1 cellular context compared by ENCODE assay signal in the genomic region with DNA sequence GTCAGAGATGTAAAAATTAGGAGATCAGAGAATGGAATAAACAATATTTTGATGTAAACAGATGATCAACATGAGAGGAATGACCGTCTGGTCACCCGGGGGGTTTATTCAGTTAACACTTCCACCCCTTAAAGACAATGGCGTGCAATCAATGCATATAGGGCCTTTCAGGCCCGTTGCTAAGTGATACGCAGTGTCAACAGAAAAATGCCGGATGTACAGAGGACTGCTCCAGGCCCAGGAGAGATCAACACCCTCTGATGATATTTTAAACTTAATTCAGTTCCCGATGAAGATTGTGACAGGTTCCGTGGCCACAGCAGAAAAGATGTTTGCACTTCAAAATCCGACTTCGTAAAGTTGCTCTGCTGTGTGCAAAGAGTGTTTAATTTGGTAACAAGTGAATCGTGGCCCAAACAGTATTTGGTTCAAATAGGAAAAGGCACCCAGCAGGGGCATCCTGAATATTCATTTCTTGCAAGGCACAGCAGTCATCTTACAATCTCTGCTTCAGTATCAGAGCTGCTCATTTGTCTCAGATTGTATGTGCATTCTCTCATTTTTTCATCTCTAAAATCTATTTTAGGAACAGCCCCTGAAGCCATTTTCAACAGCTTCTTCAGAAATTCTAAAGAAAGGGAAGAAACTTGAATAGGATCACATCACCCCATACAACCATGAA.
TF ChIP-seq lines count a peak whose summit lies in the region.

No MANE protein-coding gene starts in this region.

TF ChIP-seq in GM23338, 12 proteins besides CTCF, POLR2A, EP300 and RAD21:
- TF ChIP-seq, protein P1, sequence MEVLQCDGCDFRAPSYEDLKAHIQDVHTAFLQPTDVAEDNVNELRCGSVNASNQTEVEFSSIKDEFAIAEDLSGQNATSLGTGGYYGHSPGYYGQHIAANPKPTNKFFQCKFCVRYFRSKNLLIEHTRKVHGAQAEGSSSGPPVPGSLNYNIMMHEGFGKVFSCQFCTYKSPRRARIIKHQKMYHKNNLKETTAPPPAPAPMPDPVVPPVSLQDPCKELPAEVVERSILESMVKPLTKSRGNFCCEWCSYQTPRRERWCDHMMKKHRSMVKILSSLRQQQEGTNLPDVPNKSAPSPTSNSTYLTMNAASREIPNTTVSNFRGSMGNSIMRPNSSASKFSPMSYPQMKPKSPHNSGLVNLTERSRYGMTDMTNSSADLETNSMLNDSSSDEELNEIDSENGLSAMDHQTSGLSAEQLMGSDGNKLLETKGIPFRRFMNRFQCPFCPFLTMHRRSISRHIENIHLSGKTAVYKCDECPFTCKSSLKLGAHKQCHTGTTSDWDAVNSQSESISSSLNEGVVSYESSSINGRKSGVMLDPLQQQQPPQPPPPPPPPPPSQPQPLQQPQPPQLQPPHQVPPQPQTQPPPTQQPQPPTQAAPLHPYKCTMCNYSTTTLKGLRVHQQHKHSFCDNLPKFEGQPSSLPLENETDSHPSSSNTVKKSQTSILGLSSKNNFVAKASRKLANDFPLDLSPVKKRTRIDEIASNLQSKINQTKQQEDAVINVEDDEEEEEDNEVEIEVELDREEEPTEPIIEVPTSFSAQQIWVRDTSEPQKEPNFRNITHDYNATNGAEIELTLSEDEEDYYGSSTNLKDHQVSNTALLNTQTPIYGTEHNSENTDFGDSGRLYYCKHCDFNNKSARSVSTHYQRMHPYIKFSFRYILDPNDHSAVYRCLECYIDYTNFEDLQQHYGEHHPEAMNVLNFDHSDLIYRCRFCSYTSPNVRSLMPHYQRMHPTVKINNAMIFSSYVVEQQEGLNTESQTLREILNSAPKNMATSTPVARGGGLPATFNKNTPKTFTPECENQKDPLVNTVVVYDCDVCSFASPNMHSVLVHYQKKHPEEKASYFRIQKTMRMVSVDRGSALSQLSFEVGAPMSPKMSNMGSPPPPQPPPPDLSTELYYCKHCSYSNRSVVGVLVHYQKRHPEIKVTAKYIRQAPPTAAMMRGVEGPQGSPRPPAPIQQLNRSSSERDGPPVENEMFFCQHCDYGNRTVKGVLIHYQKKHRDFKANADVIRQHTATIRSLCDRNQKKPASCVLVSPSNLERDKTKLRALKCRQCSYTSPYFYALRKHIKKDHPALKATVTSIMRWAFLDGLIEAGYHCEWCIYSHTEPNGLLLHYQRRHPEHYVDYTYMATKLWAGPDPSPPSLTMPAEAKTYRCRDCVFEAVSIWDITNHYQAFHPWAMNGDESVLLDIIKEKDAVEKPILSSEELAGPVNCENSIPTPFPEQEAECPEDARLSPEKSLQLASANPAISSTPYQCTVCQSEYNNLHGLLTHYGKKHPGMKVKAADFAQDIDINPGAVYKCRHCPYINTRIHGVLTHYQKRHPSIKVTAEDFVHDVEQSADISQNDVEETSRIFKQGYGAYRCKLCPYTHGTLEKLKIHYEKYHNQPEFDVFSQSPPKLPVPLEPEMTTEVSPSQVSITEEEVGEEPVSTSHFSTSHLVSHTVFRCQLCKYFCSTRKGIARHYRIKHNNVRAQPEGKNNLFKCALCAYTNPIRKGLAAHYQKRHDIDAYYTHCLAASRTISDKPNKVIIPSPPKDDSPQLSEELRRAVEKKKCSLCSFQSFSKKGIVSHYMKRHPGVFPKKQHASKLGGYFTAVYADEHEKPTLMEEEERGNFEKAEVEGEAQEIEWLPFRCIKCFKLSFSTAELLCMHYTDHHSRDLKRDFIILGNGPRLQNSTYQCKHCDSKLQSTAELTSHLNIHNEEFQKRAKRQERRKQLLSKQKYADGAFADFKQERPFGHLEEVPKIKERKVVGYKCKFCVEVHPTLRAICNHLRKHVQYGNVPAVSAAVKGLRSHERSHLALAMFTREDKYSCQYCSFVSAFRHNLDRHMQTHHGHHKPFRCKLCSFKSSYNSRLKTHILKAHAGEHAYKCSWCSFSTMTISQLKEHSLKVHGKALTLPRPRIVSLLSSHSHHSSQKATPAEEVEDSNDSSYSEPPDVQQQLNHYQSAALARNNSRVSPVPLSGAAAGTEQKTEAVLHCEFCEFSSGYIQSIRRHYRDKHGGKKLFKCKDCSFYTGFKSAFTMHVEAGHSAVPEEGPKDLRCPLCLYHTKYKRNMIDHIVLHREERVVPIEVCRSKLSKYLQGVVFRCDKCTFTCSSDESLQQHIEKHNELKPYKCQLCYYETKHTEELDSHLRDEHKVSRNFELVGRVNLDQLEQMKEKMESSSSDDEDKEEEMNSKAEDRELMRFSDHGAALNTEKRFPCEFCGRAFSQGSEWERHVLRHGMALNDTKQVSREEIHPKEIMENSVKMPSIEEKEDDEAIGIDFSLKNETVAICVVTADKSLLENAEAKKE (CRISPR knock-in tag; IDR thresholded peaks at IDR 0.05): no peak
- TF ChIP-seq ZNF114 (CRISPR knock-in tag; IDR thresholded peaks at IDR 0.05): no peak
- no peak for TF ChIP-seq EZH2 (IDR thresholded peaks at IDR 0.05; ENCODE audit: low read depth, unreplicated experiment)
- no peak for TF ChIP-seq ZNF331 (CRISPR knock-in tag; IDR thresholded peaks at IDR 0.05; ENCODE audit: low read depth)
- no peak for TF ChIP-seq EZH2phosphoT487 (IDR thresholded peaks at IDR 0.05; ENCODE audit: unreplicated experiment)
- no peak for TF ChIP-seq REST (IDR thresholded peaks at IDR 0.05; ENCODE audit: unreplicated experiment)
- no peak for TF ChIP-seq CREB1 (CRISPR knock-in tag; IDR thresholded peaks at IDR 0.05; ENCODE audit: low read depth)
- TF ChIP-seq NANOG (IDR thresholded peaks at IDR 0.05; ENCODE audit: borderline replicate concordance): no peak
- no peak for TF ChIP-seq STAT1 (IDR thresholded peaks at IDR 0.05; ENCODE audit: unreplicated experiment)
- TF ChIP-seq POLR2AphosphoS5 (IDR thresholded peaks at IDR 0.05; ENCODE audit: low read depth): no peak
- TF ChIP-seq, protein P2, sequence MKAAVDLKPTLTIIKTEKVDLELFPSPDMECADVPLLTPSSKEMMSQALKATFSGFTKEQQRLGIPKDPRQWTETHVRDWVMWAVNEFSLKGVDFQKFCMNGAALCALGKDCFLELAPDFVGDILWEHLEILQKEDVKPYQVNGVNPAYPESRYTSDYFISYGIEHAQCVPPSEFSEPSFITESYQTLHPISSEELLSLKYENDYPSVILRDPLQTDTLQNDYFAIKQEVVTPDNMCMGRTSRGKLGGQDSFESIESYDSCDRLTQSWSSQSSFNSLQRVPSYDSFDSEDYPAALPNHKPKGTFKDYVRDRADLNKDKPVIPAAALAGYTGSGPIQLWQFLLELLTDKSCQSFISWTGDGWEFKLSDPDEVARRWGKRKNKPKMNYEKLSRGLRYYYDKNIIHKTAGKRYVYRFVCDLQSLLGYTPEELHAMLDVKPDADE (IDR thresholded peaks at IDR 0.05): no peak
- TF ChIP-seq JUNB (IDR thresholded peaks at IDR 0.05; ENCODE audit: unreplicated experiment): no peak
